ENCODE assay signal across 8 cellular contexts in the genomic region with DNA sequence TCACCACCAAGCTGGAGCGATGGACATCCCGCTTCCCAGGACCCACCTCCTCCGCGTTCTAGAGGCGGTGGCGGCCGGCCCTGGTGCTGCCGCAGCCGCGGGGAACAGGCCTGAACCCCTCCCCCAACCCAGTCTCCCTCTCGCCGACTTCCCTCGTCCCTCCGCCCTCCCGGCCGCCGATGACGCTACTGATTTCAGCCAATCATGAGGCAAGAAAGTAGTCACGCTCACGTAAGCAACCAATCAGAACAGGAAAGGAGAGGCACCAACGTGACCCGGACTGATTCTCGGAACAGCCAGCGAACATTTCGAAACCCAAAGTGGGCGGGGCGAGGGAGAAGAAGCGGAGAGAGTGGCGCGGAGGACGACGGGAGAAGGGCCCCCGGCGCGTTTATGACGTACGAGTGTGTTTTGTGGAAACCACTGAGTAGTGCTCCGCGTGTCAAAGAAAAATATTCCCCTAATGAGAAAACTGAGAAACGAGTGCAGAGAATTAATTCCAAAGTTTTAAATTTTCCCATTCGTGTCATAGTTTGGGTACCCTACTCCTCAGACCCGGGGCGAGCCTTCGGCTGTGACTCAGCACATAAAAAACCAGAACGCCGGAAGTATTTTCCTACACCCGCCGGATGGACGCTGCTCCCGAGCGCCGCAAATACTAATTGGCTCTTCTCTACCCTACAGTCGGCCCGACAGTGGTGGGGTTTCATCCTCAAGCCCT.
DNase-seq lines count a peak whose midpoint lies in the region; ATAC-seq and FAIRE-seq lines count a peak whose summit lies in the region.

Gene NRDC, minus strand, starts transcription at position 112 of the 721 bp plus-strand sequence. CDS start 112 bp downstream, outside the sequence.

- peak; percentile 96 for ATAC-seq in GM19324 (IDR thresholded peaks at IDR 0.05; ENCODE audit: low FRiP score, unreplicated experiment)
- ATAC-seq in HG03460 (IDR thresholded peaks at IDR 0.05; ENCODE audit: unreplicated experiment) = peak; percentile 93

- peaks cover 48% of the 10 kb centered on the region for H3K4me1 ChIP-seq in BLaER1

- H3K4me3 ChIP-seq in BLaER1 = peak within 1 kb of the TSS; percentile 86

- peak within 1 kb of the TSS; percentile 96 for H3K9ac ChIP-seq in BLaER1

- peak within 1 kb of the TSS; percentile 95 for H3K27ac ChIP-seq in BLaER1

- H4K20me1 ChIP-seq in BLaER1 = peaks cover 43% of the 10 kb centered on the region

- FAIRE-seq in colon (lab: Jason Lieb, UNC) = peak; percentile 97

- peak; percentile 98 for DNase-seq in NCI-H524 treated with DMSO at 0.1 percent for 48 hours (lab: John Stamatoyannopoulos, UW)
- DNase-seq in activated CD4-positive, alpha-beta T cell treated with anti-CD3 and anti-CD28 coated beads for 4 hours = peak; percentile 100
- DNase-seq in kidney glomerular epithelial cell (lab: John Stamatoyannopoulos, UW) = peak; percentile 100
- DNase-seq in stimulated activated CD4-positive, alpha-beta T cell treated with anti-CD3 and anti-CD28 coated beads, Interleukin-1b, Interleukin-23, amount 100 ng/mL, for 1 hour (ENCODE audit: low read depth in 2 of 2) = peak; percentile 96 to 98

- peaks cover 14% of the 10 kb centered on the region for H3K36me3 ChIP-seq in BLaER1

- peak within 1 kb of the TSS; percentile 94 for H3K4me2 ChIP-seq in BLaER1

- no peaks in the 10 kb centered on the region for H3K9me3 ChIP-seq in BLaER1

- H3K27me3 ChIP-seq in BLaER1 = no peaks in the 10 kb centered on the region

Comparison
In these comparisons a context has a peak if more than half of its experiments do, and no peak if none do; other contexts are left out.
1. Peak in every context shown above with its lines: DNase-seq, ATAC-seq, H3K4me3 ChIP-seq and H3K27ac ChIP-seq.